Comparison of ENCODE assay signal across 1 cellular context in the genomic region with DNA sequence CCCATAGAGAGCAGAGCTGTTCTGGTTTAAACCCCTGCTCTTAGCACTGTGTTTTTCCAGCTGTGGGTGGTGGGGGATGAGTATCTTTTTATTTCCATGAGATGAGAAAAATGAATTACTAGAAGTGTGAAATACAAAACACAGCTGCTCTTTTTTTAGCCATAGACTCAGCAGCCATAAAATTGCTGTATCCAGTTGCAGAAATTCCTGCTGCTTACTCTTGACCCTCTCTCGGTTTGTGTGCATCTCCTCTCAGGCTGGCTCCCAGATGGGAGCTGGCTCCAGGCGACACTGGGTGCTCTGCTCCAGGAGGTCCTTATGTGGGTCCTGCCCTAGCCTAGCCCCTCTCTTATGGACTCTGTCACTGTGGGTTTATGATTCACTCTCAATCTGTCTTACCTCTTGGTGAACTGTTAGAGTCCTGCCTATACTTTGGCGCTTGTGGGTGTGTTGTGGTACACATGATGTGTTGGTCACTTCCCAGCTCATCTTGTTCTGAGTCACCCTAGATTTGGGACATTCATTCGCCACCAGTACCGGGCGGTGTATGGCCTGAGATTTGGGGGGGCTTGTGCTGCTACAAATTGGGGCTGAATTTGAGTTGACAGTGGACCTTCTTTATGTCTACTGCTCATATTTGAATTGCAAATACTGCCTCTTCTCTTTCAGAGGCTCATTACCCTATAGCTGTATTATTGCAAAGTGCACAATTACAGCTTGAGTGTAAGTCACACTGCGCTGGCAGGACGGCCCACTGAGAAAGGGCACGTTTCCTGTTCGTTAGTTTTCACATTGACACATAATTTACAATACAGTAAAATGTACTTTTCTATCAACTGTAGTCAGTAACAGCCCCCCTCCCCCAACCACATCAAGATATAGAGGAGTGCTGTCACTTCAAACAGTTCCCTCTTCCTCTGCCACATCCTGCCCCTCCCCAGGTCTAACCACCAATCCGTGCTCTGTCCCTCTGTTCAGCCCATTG.
TF ChIP-seq lines count a peak whose summit lies in the region.

No MANE protein-coding gene starts in this region.

TF ChIP-seq in GM12878, 131 proteins besides CTCF, POLR2A, EP300 and RAD21 (continued from another document and continues in another):
- TF ChIP-seq, protein P1, sequence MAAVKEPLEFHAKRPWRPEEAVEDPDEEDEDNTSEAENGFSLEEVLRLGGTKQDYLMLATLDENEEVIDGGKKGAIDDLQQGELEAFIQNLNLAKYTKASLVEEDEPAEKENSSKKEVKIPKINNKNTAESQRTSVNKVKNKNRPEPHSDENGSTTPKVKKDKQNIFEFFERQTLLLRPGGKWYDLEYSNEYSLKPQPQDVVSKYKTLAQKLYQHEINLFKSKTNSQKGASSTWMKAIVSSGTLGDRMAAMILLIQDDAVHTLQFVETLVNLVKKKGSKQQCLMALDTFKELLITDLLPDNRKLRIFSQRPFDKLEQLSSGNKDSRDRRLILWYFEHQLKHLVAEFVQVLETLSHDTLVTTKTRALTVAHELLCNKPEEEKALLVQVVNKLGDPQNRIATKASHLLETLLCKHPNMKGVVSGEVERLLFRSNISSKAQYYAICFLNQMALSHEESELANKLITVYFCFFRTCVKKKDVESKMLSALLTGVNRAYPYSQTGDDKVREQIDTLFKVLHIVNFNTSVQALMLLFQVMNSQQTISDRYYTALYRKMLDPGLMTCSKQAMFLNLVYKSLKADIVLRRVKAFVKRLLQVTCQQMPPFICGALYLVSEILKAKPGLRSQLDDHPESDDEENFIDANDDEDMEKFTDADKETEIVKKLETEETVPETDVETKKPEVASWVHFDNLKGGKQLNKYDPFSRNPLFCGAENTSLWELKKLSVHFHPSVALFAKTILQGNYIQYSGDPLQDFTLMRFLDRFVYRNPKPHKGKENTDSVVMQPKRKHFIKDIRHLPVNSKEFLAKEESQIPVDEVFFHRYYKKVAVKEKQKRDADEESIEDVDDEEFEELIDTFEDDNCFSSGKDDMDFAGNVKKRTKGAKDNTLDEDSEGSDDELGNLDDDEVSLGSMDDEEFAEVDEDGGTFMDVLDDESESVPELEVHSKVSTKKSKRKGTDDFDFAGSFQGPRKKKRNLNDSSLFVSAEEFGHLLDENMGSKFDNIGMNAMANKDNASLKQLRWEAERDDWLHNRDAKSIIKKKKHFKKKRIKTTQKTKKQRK (IDR thresholded peaks at IDR 0.05; ENCODE audit: low read depth, low read length), result no peak
- no peak for TF ChIP-seq MEF2B (IDR thresholded peaks at IDR 0.05; ENCODE audit: partially characterized antibody, poor library complexity, severe bottlenecking)
- peak; percentile 36; the same call in 1 of the 2 replicates for TF ChIP-seq BCL11A (IDR thresholded peaks at IDR 0.05; ENCODE audit: low read depth, low read length)
- peak; percentile 71 for TF ChIP-seq RUNX3 (IDR thresholded peaks at IDR 0.05; ENCODE audit: low read length)
- TF ChIP-seq, protein P2, sequence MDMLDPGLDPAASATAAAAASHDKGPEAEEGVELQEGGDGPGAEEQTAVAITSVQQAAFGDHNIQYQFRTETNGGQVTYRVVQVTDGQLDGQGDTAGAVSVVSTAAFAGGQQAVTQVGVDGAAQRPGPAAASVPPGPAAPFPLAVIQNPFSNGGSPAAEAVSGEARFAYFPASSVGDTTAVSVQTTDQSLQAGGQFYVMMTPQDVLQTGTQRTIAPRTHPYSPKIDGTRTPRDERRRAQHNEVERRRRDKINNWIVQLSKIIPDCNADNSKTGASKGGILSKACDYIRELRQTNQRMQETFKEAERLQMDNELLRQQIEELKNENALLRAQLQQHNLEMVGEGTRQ (IDR thresholded peaks at IDR 0.05; ENCODE audit: borderline replicate concordance, low read depth, low read length), result no peak
- TF ChIP-seq DPF2 (IDR thresholded peaks at IDR 0.05), result peak; percentile 27; the same call in 1 of the 2 replicates
- TF ChIP-seq BACH1 (IDR thresholded peaks at IDR 0.05; ENCODE audit: borderline replicate concordance), result no peak
- TF ChIP-seq, protein P3, sequence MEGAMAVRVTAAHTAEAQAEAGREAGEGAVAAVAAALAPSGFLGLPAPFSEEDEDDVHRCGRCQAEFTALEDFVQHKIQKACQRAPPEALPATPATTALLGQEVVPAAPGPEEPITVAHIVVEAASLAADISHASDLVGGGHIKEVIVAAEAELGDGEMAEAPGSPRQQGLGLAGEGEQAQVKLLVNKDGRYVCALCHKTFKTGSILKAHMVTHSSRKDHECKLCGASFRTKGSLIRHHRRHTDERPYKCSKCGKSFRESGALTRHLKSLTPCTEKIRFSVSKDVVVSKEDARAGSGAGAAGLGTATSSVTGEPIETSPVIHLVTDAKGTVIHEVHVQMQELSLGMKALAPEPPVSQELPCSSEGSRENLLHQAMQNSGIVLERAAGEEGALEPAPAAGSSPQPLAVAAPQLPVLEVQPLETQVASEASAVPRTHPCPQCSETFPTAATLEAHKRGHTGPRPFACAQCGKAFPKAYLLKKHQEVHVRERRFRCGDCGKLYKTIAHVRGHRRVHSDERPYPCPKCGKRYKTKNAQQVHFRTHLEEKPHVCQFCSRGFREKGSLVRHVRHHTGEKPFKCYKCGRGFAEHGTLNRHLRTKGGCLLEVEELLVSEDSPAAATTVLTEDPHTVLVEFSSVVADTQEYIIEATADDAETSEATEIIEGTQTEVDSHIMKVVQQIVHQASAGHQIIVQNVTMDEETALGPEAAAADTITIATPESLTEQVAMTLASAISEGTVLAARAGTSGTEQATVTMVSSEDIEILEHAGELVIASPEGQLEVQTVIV (IDR thresholded peaks at IDR 0.05; ENCODE audit: borderline replicate concordance, partially characterized antibody), result no peak
- TF ChIP-seq ZNF207 (IDR thresholded peaks at IDR 0.05; ENCODE audit: borderline replicate concordance), result no peak
- TF ChIP-seq, protein P4, sequence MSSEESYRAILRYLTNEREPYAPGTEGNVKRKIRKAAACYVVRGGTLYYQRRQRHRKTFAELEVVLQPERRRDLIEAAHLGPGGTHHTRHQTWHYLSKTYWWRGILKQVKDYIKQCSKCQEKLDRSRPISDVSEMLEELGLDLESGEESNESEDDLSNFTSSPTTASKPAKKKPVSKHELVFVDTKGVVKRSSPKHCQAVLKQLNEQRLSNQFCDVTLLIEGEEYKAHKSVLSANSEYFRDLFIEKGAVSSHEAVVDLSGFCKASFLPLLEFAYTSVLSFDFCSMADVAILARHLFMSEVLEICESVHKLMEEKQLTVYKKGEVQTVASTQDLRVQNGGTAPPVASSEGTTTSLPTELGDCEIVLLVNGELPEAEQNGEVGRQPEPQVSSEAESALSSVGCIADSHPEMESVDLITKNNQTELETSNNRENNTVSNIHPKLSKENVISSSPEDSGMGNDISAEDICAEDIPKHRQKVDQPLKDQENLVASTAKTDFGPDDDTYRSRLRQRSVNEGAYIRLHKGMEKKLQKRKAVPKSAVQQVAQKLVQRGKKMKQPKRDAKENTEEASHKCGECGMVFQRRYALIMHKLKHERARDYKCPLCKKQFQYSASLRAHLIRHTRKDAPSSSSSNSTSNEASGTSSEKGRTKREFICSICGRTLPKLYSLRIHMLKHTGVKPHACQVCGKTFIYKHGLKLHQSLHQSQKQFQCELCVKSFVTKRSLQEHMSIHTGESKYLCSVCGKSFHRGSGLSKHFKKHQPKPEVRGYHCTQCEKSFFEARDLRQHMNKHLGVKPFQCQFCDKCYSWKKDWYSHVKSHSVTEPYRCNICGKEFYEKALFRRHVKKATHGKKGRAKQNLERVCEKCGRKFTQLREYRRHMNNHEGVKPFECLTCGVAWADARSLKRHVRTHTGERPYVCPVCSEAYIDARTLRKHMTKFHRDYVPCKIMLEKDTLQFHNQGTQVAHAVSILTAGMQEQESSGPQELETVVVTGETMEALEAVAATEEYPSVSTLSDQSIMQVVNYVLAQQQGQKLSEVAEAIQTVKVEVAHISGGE (CRISPR knock-in tag; IDR thresholded peaks at IDR 0.05), result no peak
- 0 out of 2 replicates have a peak, but pooled peaks have one; percentile 20 for TF ChIP-seq TCF12 (IDR thresholded peaks at IDR 0.05; ENCODE audit: low read depth, low read length)
- TF ChIP-seq BHLHE40 (IDR thresholded peaks at IDR 0.05; ENCODE audit: borderline replicate concordance in 1 of 2, low read depth in 2 of 2, low read length in 1 of 2), result peak; percentile 17 to 57; a peak in 2 of 4 replicates
- no peak for TF ChIP-seq SMARCA5 (IDR thresholded peaks at IDR 0.05)
- TF ChIP-seq, protein P5, sequence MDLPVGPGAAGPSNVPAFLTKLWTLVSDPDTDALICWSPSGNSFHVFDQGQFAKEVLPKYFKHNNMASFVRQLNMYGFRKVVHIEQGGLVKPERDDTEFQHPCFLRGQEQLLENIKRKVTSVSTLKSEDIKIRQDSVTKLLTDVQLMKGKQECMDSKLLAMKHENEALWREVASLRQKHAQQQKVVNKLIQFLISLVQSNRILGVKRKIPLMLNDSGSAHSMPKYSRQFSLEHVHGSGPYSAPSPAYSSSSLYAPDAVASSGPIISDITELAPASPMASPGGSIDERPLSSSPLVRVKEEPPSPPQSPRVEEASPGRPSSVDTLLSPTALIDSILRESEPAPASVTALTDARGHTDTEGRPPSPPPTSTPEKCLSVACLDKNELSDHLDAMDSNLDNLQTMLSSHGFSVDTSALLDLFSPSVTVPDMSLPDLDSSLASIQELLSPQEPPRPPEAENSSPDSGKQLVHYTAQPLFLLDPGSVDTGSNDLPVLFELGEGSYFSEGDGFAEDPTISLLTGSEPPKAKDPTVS (IDR thresholded peaks at IDR 0.05; ENCODE audit: low read depth, low read length), result no peak
- no peak for TF ChIP-seq GATAD2B (conservative IDR thresholded peaks at IDR 0.05; ENCODE audit: low read depth)
- peak; percentile 35; the same call in 1 of the 2 replicates for TF ChIP-seq SPI1 (IDR thresholded peaks at IDR 0.05; ENCODE audit: borderline replicate concordance, insufficient read depth, low read depth, low read length)
- TF ChIP-seq WRNIP1 (IDR thresholded peaks at IDR 0.05; ENCODE audit: borderline replicate concordance, low read depth, low read length), result no peak
- TF ChIP-seq TBL1XR1 (IDR thresholded peaks at IDR 0.05; ENCODE audit: low read depth, low read length), result no peak
- TF ChIP-seq JUNB (IDR thresholded peaks at IDR 0.05), result peak; percentile 35
- TF ChIP-seq, protein P6, sequence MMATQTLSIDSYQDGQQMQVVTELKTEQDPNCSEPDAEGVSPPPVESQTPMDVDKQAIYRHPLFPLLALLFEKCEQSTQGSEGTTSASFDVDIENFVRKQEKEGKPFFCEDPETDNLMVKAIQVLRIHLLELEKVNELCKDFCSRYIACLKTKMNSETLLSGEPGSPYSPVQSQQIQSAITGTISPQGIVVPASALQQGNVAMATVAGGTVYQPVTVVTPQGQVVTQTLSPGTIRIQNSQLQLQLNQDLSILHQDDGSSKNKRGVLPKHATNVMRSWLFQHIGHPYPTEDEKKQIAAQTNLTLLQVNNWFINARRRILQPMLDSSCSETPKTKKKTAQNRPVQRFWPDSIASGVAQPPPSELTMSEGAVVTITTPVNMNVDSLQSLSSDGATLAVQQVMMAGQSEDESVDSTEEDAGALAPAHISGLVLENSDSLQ (IDR thresholded peaks at IDR 0.05), result peak; percentile 73
- peak; percentile 45; the same call in 1 of the 2 replicates for TF ChIP-seq IRF4 (IDR thresholded peaks at IDR 0.05; ENCODE audit: low read depth, low read length)
- TF ChIP-seq CBX5 (IDR thresholded peaks at IDR 0.05; ENCODE audit: low read depth), result no peak
- 0 out of 2 replicates have a peak, but pooled peaks have one; percentile 32 for TF ChIP-seq IKZF1 (conservative IDR thresholded peaks at IDR 0.05)
- no peak for TF ChIP-seq KAT2A (conservative IDR thresholded peaks at IDR 0.05; ENCODE audit: control insufficient read depth, low read depth, low read length)
- TF ChIP-seq, protein P7, sequence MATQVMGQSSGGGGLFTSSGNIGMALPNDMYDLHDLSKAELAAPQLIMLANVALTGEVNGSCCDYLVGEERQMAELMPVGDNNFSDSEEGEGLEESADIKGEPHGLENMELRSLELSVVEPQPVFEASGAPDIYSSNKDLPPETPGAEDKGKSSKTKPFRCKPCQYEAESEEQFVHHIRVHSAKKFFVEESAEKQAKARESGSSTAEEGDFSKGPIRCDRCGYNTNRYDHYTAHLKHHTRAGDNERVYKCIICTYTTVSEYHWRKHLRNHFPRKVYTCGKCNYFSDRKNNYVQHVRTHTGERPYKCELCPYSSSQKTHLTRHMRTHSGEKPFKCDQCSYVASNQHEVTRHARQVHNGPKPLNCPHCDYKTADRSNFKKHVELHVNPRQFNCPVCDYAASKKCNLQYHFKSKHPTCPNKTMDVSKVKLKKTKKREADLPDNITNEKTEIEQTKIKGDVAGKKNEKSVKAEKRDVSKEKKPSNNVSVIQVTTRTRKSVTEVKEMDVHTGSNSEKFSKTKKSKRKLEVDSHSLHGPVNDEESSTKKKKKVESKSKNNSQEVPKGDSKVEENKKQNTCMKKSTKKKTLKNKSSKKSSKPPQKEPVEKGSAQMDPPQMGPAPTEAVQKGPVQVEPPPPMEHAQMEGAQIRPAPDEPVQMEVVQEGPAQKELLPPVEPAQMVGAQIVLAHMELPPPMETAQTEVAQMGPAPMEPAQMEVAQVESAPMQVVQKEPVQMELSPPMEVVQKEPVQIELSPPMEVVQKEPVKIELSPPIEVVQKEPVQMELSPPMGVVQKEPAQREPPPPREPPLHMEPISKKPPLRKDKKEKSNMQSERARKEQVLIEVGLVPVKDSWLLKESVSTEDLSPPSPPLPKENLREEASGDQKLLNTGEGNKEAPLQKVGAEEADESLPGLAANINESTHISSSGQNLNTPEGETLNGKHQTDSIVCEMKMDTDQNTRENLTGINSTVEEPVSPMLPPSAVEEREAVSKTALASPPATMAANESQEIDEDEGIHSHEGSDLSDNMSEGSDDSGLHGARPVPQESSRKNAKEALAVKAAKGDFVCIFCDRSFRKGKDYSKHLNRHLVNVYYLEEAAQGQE (IDR thresholded peaks at IDR 0.05; ENCODE audit: low read depth, low read length), result no peak
- TF ChIP-seq BRCA1 (IDR thresholded peaks at IDR 0.05; ENCODE audit: low read depth, low read length), result no peak
- TF ChIP-seq NRF1 (conservative IDR thresholded peaks at IDR 0.05; ENCODE audit: low read depth, low read length), result no peak
